ENCODE assay signal across 11 cellular contexts in the genomic region with DNA sequence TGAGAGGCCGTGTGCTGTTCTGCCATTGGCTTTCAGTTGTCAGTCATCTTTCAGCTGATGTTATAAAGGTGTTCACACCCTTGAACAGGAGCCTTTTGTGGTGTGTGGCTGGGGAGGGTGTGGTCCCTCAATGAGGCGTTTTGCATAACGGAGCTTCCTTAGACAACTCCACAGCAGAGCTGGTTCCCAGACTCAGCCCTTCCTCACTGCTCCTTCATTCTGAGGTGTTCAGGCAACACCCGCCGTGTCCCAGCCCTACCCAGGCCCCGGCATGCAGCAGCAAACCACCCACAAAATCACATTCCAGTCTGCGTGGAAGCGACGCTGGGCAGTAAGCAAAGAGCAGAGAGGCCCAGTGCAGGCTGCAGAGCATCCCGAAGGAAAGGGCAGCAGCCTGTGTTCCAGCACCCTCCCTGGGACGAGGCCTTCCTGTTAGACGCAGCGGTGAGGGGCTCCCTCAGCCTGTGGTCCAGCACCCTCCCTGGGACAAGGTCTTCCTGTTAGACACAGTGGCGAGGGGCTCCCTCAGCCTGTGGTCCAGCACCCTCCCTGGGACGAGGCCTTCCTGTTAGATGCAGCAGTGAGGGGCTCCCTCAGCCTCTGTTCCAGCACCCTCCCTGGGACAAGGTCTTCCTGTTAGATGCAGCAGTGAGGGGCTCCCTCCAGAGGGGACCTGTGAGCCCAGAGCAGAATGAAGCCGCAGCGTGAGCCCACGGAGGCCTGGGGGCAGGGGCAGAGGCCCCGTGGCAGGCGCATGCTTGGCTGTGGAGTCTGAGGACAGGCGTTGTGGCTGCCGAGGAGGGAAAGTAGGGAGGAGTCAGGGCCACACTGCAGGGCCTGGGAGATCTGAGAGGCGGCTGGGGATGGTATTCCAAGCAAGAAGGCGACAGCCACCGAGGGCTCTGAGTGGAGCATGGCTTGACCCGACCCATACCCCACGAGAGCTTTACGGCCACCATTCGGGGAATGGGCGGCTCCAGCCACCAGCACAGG.
DNase-seq lines count a peak whose midpoint lies in the region; ATAC-seq, FAIRE-seq and TF ChIP-seq lines count a peak whose summit lies in the region.
"Had no signal": no experiment of that assay in that cellular context is flagged by ENCODE, and none has a peak within 500 bp of the region (broad histone marks: within the 10 kb centered on the region; RNA-seq: fewer than 3 reads in every experiment).

No MANE protein-coding gene starts in this region.

- H3K36me3 ChIP-seq in keratinocyte (ENCODE audit: control insufficient read depth in 2 of 2, extremely low read depth in 1 of 2, insufficient read depth in 2 of 2, low read length in 2 of 2) (no peaks in the 10 kb centered on the region), aorta (ENCODE audit: control insufficient read depth in 1 of 2, insufficient read depth in 2 of 2, low read length in 1 of 2) (no peaks in the 10 kb centered on the region)
- H3K36me3 ChIP-seq: adrenal gland had no signal

- intact Hi-C loops in aorta (cut with DNase I), result no loop called here

- H3K4me3 Mint-ChIP-seq in T-helper 17 cell, result peak overlapping the region; percentile 73

- ATAC-seq in T-helper 17 cell, result peak; percentile 88
- ATAC-seq in aorta (ENCODE audit: low FRiP score), result no peak
- ATAC-seq in HG03139 (IDR thresholded peaks at IDR 0.05; ENCODE audit: unreplicated experiment), result no peak

- no peaks in the 10 kb centered on the region for H3K9me1 ChIP-seq in keratinocyte (ENCODE audit: control insufficient read depth, extremely low read depth, insufficient read depth, low read length)

- FAIRE-seq in keratinocyte (lab: Jason Lieb, UNC), result no peak

- no peaks in the 10 kb centered on the region for H3K9me3 ChIP-seq in T-helper 17 cell (ENCODE audit: control insufficient read depth, low read length, poor library complexity, severe bottlenecking)
- no peaks in the 10 kb centered on the region for H3K9me3 ChIP-seq in keratinocyte (ENCODE audit: control insufficient read depth, low read depth, low read length)
- H3K9me3 ChIP-seq in aorta (ENCODE audit: control insufficient read depth, low read length), result peaks cover 3% of the 10 kb centered on the region
- H3K9me3 ChIP-seq: adrenal gland had no signal

- H3K4me1 Mint-ChIP-seq in T-helper 17 cell, result peaks cover 33% of the 10 kb centered on the region

- no peaks in the 10 kb centered on the region for H3K4me1 ChIP-seq in keratinocyte (ENCODE audit: control insufficient read depth, extremely low read depth, insufficient read depth, low read length)
- no peaks in the 10 kb centered on the region for H3K4me1 ChIP-seq in aorta (ENCODE audit: control insufficient read depth in 1 of 2, insufficient read depth in 2 of 2, low read length in 2 of 2)
- H3K4me1 ChIP-seq: adrenal gland had no signal

- no peak overlapping the region for H3K4me2 ChIP-seq in keratinocyte (ENCODE audit: control insufficient read depth, extremely low read depth, insufficient read depth, low read depth, low read length)

- H3K27me3 ChIP-seq in keratinocyte (ENCODE audit: control insufficient read depth, extremely low read depth, insufficient read depth, low read length) (no peaks in the 10 kb centered on the region), aorta (ENCODE audit: control insufficient read depth in 1 of 2, insufficient read depth in 2 of 2, low read length in 1 of 2) (no peaks in the 10 kb centered on the region)

- H3K4me3 ChIP-seq in keratinocyte (ENCODE audit: control insufficient read depth in 2 of 3, extremely low read depth in 1 of 3, insufficient read depth in 2 of 3, low read depth in 1 of 3, low read length in 3 of 3) (no peak overlapping the region), aorta (ENCODE audit: low read length in 2 of 2) (no peak overlapping the region)
- H3K4me3 ChIP-seq: adrenal gland had no signal

- no peaks in the 10 kb centered on the region for H3K27me3 Mint-ChIP-seq in T-helper 17 cell

- no peak overlapping the region for H2AFZ ChIP-seq in keratinocyte (ENCODE audit: control insufficient read depth, low read length)

- WGBS in aorta, 2 donors, result 77 to 80% methylated on average over 30 of the region's 30 CpGs

- no peaks in the 10 kb centered on the region for H3K36me3 Mint-ChIP-seq in T-helper 17 cell (ENCODE audit: low read depth)

- dilution Hi-C loops in keratinocyte (cut with MboI; ENCODE audit: extremely low pct_ligation_motif_present, low sequenced_read_pairs), result no loop called here

- H3K27ac ChIP-seq in keratinocyte (ENCODE audit: control insufficient read depth, insufficient read depth, low read length) (no peak overlapping the region), aorta (ENCODE audit: low read depth in 1 of 2, low read length in 2 of 2) (no peak overlapping the region)
- H3K27ac ChIP-seq: adrenal gland had no signal

- H3K9ac ChIP-seq in keratinocyte (ENCODE audit: control insufficient read depth, extremely low read depth, insufficient read depth, low read length), result no peak overlapping the region

- no peaks in the 10 kb centered on the region for H4K20me1 ChIP-seq in keratinocyte (ENCODE audit: control insufficient read depth, extremely low read depth, insufficient read depth, low read length)

- H3K79me2 ChIP-seq in keratinocyte (ENCODE audit: control insufficient read depth, insufficient read depth, low read length), result no peaks in the 10 kb centered on the region

- peak overlapping the region; percentile 89 for H3K27ac Mint-ChIP-seq in T-helper 17 cell

- no peak for TF ChIP-seq CTCF in keratinocyte (optimal IDR thresholded peaks at IDR 0.05 in 1 of 3, IDR thresholded peaks at IDR 0.05 in 1 of 3, conservative IDR thresholded peaks at IDR 0.05 in 1 of 3; ENCODE audit: extremely low read depth in 1 of 3, insufficient read depth in 2 of 3, low read length in 3 of 3)

- peak; percentile 1 for DNase-seq in stimulated activated CD4-positive, alpha-beta T cell treated with anti-CD3 and anti-CD28 coated beads, Interleukin-15, amount 100 ng/mL, for 24 hours
- DNase-seq in stimulated activated CD4-positive, alpha-beta T cell treated with anti-CD3 and anti-CD28 coated beads, Interleukin-4, amount 100 ng/mL, for 4 hours, result no peak
- DNase-seq in T-helper 17 cell, result peak in 1 of 3 donors; percentile 5
- DNase-seq in keratinocyte (ENCODE audit: low read depth, low spot score), result peak; percentile 2
- DNase-seq in aorta, result peak; percentile 30 to 66
- no peak for DNase-seq in NCI-H1436 treated with DMSO at 0.1 percent for 48 hours (lab: John Stamatoyannopoulos, UW)
- DNase-seq in NCI-H82 (lab: John Stamatoyannopoulos, UW), result no peak
- DNase-seq: dermis blood vessel endothelial cell, NCI-H1694 had no signal

Comparison
In these comparisons a context has a peak if more than half of its experiments do, and no peak if none do; other contexts are left out.
1. DNase-seq: peak in stimulated activated CD4-positive, alpha-beta T cell treated with anti-CD3 and anti-CD28 coated beads, Interleukin-15, amount 100 ng/mL, for 24 hours (single experiment), keratinocyte (single experiment) and aorta (2 of 2); none in stimulated activated CD4-positive, alpha-beta T cell treated with anti-CD3 and anti-CD28 coated beads, Interleukin-4, amount 100 ng/mL, for 4 hours (0 of 2), NCI-H1436 treated with DMSO at 0.1 percent for 48 hours (single experiment) and NCI-H82 (single experiment).